7 cellular contexts compared by ENCODE assay signal in genomic region chr12:131289807-131290206, GRCh38.
DNase-seq lines count a peak whose midpoint lies in the region; ATAC-seq and TF ChIP-seq lines count a peak whose summit lies in the region.
"Not testable (repeated sequence)": the region's sequence is repeated elsewhere in the genome, so short reads cannot be mapped to it uniquely, and the experiment has no call there.

No MANE protein-coding gene starts in this region.

- intact Hi-C loops in cardiac septum (cut with DNase I); upper lobe of right lung (cut with DNase I): not testable (repeated sequence)
- intact Hi-C loops in sigmoid colon (cut with DNase I) = loop anchor here (10.0 kb wide), 1 partner anchor 375 kb away; no protein-coding TSS in a partner anchor
- intact Hi-C loops in tibial artery (cut with DNase I; ENCODE audit: low total_unique reads) = loop anchor here (10.0 kb wide), 1 partner anchor 375 kb away; no protein-coding TSS in a partner anchor

- not testable (repeated sequence) for H3K4me3 ChIP-seq in sigmoid colon, tibial artery, upper lobe of right lung

- TF ChIP-seq CTCF in sigmoid colon (IDR thresholded peaks at IDR 0.05); tibial artery (IDR thresholded peaks at IDR 0.05); upper lobe of right lung (IDR thresholded peaks at IDR 0.05): not testable (repeated sequence)

- not testable (repeated sequence) for TF ChIP-seq POLR2A in sigmoid colon (IDR thresholded peaks at IDR 0.05)

- not testable (repeated sequence) for TF ChIP-seq EP300 in sigmoid colon (IDR thresholded peaks at IDR 0.05)

- not testable (repeated sequence) for H3K36me3 ChIP-seq in sigmoid colon, tibial artery, upper lobe of right lung

- H3K4me3 Mint-ChIP-seq in activated T-cell treated with anti-CD3 and anti-CD28 coated beads, Interleukin-2, amount 50 U/mL, for 24 hours = not testable (repeated sequence)

- H3K9me3 ChIP-seq in sigmoid colon, tibial artery, upper lobe of right lung: not testable (repeated sequence)

- not testable (repeated sequence) for H3K4me1 Mint-ChIP-seq in activated T-cell treated with anti-CD3 and anti-CD28 coated beads, Interleukin-2, amount 50 U/mL, for 24 hours (ENCODE audit: low read depth)

- H3K27me3 Mint-ChIP-seq in activated T-cell treated with anti-CD3 and anti-CD28 coated beads, Interleukin-2, amount 50 U/mL, for 24 hours = not testable (repeated sequence)

- DNase-seq in activated T-cell treated with anti-CD3 and anti-CD28 coated beads, Interleukin-2, amount 50 U/mL, for 24 hours = peak; percentile 9
- DNase-seq in cardiac septum (ENCODE audit: low spot score) (peak; percentile 33), left lobe of liver (ENCODE audit: low spot score) (peak; percentile 21), mucosa of gallbladder (ENCODE audit: low spot score) (peak; percentile 4), sigmoid colon (peak; percentile 35), tibial artery (peak; percentile 5 to 48), upper lobe of right lung (peak; percentile 40)

- H3K27ac ChIP-seq in sigmoid colon, tibial artery, upper lobe of right lung: not testable (repeated sequence)

- H3K36me3 Mint-ChIP-seq in activated T-cell treated with anti-CD3 and anti-CD28 coated beads, Interleukin-2, amount 50 U/mL, for 24 hours (ENCODE audit: low read depth) = not testable (repeated sequence)

- not testable (repeated sequence) for ATAC-seq in left lobe of liver, upper lobe of right lung

- not testable (repeated sequence) for H3K4me1 ChIP-seq in sigmoid colon, tibial artery, upper lobe of right lung

- WGBS in sigmoid colon, 2 donors = 80 to 81% methylated on average over 7 of the region's 8 CpGs

- not testable (repeated sequence) for H3K27ac Mint-ChIP-seq in activated T-cell treated with anti-CD3 and anti-CD28 coated beads, Interleukin-2, amount 50 U/mL, for 24 hours

- H3K9me3 Mint-ChIP-seq in activated T-cell treated with anti-CD3 and anti-CD28 coated beads, Interleukin-2, amount 50 U/mL, for 24 hours = not testable (repeated sequence)

- not testable (repeated sequence) for H3K27me3 ChIP-seq in sigmoid colon, upper lobe of right lung
- peaks cover 0 to 13% of the 10 kb centered on the region in 2 donors for H3K27me3 ChIP-seq in tibial artery
